ENCODE assay signal across 15 cellular contexts in the genomic region with DNA sequence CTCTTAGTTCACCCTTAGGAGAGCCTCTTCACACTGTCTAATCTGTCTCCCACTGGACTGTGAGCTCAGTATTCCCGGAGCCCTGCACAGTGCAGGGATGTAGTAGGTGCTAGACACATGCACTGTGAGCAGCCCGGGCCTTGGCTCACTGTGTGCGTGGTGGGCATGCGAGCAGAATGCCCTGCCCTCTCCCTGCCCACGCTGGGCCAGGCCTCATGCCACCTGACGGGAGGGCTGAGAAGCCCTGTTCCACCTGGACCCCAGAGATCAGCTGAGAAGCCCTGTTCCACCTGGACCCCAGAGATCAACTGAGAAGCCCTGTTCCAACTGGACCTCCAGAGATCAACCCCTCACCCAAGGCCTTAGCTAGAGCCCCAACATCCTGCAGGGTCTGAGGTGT. TPM values are rescaled to one million over a fixed set of nuclear protein-coding genes. Genes with fewer than 3 reads are reported as not detected.
DNase-seq lines count a peak whose midpoint lies in the region; ATAC-seq and TF ChIP-seq lines count a peak whose summit lies in the region.
"Had no signal": no experiment of that assay in that cellular context is flagged by ENCODE, and none has a peak within 500 bp of the region (broad histone marks: within the 10 kb centered on the region; RNA-seq: fewer than 3 reads in every experiment).

No MANE protein-coding gene starts in this region.

- peak overlapping the region; percentile 55 for H3K4me3 Mint-ChIP-seq in Calu3 (ENCODE audit: low read depth, unreplicated experiment)
- H3K4me3 Mint-ChIP-seq: B cell; CD4-positive, alpha-beta T cell had no signal

- H3K9me3 Mint-ChIP-seq in Calu3 (ENCODE audit: low read depth, unreplicated experiment), result no peaks in the 10 kb centered on the region
- H3K9me3 Mint-ChIP-seq: CD4-positive, alpha-beta T cell had no signal

- no peaks in the 10 kb centered on the region for H4K20me1 ChIP-seq in PC-9 (ENCODE audit: insufficient read depth)

- H3K27me3 ChIP-seq in H7 (ENCODE audit: control insufficient read depth, insufficient read depth, low read length) (no peaks in the 10 kb centered on the region), PC-9 (ENCODE audit: insufficient read depth, low read depth) (no peaks in the 10 kb centered on the region), spleen (replicated peaks in 1 of 7) (no peaks in the 10 kb centered on the region)

- no peak overlapping the region for H3K4me3 ChIP-seq in H7 (ENCODE audit: insufficient read depth, low read depth, low read length)
- no peak overlapping the region for H3K4me3 ChIP-seq in PC-9
- H3K4me3 ChIP-seq in spleen, result no peak overlapping the region
- H3K4me3 ChIP-seq: GM12878 had no signal

- H3K36me3 Mint-ChIP-seq in Calu3 (ENCODE audit: insufficient read depth, unreplicated experiment), result peaks cover 5% of the 10 kb centered on the region

- peaks cover 4% of the 10 kb centered on the region; the same call in 1 of the 2 replicates for H3F3A ChIP-seq in PC-9 (ENCODE audit: insufficient read depth, low read depth)

- WGBS in spleen, 5 donors, result 60 to 100% (median 96%) methylated on average over 1 to 6 of the region's 6 CpGs

- no peak for TF ChIP-seq CTCF in Calu3 (IDR thresholded peaks at IDR 0.05; ENCODE audit: unreplicated experiment)
- no peak for TF ChIP-seq CTCF in PC-9 (conservative IDR thresholded peaks at IDR 0.05)
- TF ChIP-seq CTCF in spleen (IDR thresholded peaks at IDR 0.05 in 8 of 11, conservative IDR thresholded peaks at IDR 0.05 in 3 of 11), result no peak
- TF ChIP-seq CTCF in GM13977 (IDR thresholded peaks at IDR 0.05; ENCODE audit: extremely low read depth, insufficient read depth, missing control alignments), result no peak

- peak overlapping the region; percentile 34 for H3K4me2 ChIP-seq in PC-9

- H3K27ac ChIP-seq in PC-9, result no peak overlapping the region
- no peak overlapping the region for H3K27ac ChIP-seq in spleen

- no peak for TF ChIP-seq POLR2A in spleen (IDR thresholded peaks at IDR 0.05)

- H3K4me1 Mint-ChIP-seq in Calu3 (ENCODE audit: low read depth, unreplicated experiment), result peaks cover 14% of the 10 kb centered on the region

- H3K27ac Mint-ChIP-seq in Calu3 (ENCODE audit: unreplicated experiment), result no peak overlapping the region
- H3K27ac Mint-ChIP-seq: B cell; CD4-positive, alpha-beta T cell had no signal

- no peak for ATAC-seq in HG03159 (IDR thresholded peaks at IDR 0.05; ENCODE audit: unreplicated experiment)
- ATAC-seq: GM12878 had no signal

- no peak overlapping the region for H2AFZ ChIP-seq in PC-9

- H3K9me3 ChIP-seq in PC-9 (ENCODE audit: insufficient read depth, low read depth), result no peaks in the 10 kb centered on the region
- H3K9me3 ChIP-seq in spleen, result no peaks in the 10 kb centered on the region

- no peak for DNase-seq in Calu3
- DNase-seq in H7, result peak; percentile 29
- no peak for DNase-seq in PC-9
- DNase-seq in spleen, result peak; percentile 43
- DNase-seq in GM13977 (ENCODE audit: low spot score), result no peak
- DNase-seq in NCI-H2081 treated with DMSO at 0.1 percent for 48 hours (lab: John Stamatoyannopoulos, UW), result no peak
- DNase-seq: C1 segment of cervical spinal cord; CD4-positive, alpha-beta T cell; DMS79; HCEC 1CT had no signal

- CTCF ChIA-PET in Calu3 (lab: Charles Lee) (interaction anchor here (0.7 to 1.5 kb wide), 4 partner anchors 11 to 785 kb away, joined by 3 to 5 read pairs (median 3); a partner anchor contains a TSS), PC-9 (lab: Charles Lee) (interaction anchor here (0.5 to 1.7 kb wide), 4 partner anchors 34 to 176 kb away, joined by 6 to 12 read pairs (median 6); no protein-coding TSS in a partner anchor)

- in situ Hi-C loops in GM13977 (cut with MboI; ENCODE audit: low pct_unique_long_range_greater_than_20kb, low sequenced_read_pairs, unreplicated experiment), result no loop called here

- H3K9me2 ChIP-seq in PC-9 (ENCODE audit: insufficient read depth), result no peaks in the 10 kb centered on the region

- no peaks in the 10 kb centered on the region for H3K79me2 ChIP-seq in PC-9 (ENCODE audit: low read depth)

- intact Hi-C loops in Calu3 (cut with micrococcal nuclease; ENCODE audit: unreplicated experiment), result no loop called here
- intact Hi-C loops in PC-9 (cut with micrococcal nuclease; ENCODE audit: unreplicated experiment), result no loop called here
- intact Hi-C loops in spleen (cut with DNase I; ENCODE audit: low total_unique reads), result no loop called here

- BruUV-seq in Calu3 (replicated peaks; lab: Mats Ljungman, UMichigan) (no TSS peak), PC-9 (replicated peaks; lab: Mats Ljungman, UMichigan) (no TSS peak)

- H3K36me3 ChIP-seq in H7 (replicated peaks; ENCODE audit: control insufficient read depth, insufficient read depth, low read length) (no peaks in the 10 kb centered on the region; the same call in 1 of the 2 replicates), PC-9 (ENCODE audit: low read depth) (no peaks in the 10 kb centered on the region), spleen (peaks cover 0 to 1% (median 0%) of the 10 kb centered on the region in 6 donors)

- peaks cover 8% of the 10 kb centered on the region for H3K4me1 ChIP-seq in PC-9 (replicated peaks; ENCODE audit: insufficient read depth)
- H3K4me1 ChIP-seq in spleen, result peaks cover 0 to 43% (median 19%) of the 10 kb centered on the region in 6 donors

- H3K27me3 Mint-ChIP-seq in Calu3 (ENCODE audit: unreplicated experiment), result no peaks in the 10 kb centered on the region
- H3K27me3 Mint-ChIP-seq: B cell; CD4-positive, alpha-beta T cell had no signal

- POLR2A ChIA-PET in PC-9 (lab: Charles Lee; ENCODE audit: unreplicated experiment), result no interaction called here

RNA-seq across cellular contexts. Expression of a gene that starts 10.9 kb away (rescaled TPM):
- total RNA-seq in Calu3 (2022) (16.4 and 18.5 TPM in 2 replicates), PC-9 (2021) (3.4 and 4.2 TPM in 2 replicates), spleen (10 to 100 TPM in 1 of 7 donors, 1 to 10 TPM in 6; 1.7 to 15.7 (median 5.7) TPM)
- 5.4 and 12.4 TPM in 2 replicates for total RNA-seq in H7 (2014; rRNA removed; shearing (Covaris generic))
- 1 to 10 TPM; 3.3 to 4.6 (median 4.6) TPM for polyA plus RNA-seq in spleen

RNA-seq across cellular contexts. Expression of a gene that starts 30.4 kb away (rescaled TPM):
- 84.2 and 89.1 TPM in 2 replicates for total RNA-seq in Calu3 (2022)
- total RNA-seq in H7 (2014; rRNA removed; shearing (Covaris generic)), result 71.0 and 76.7 TPM in 2 replicates
- 309 and 320 TPM in 2 replicates for total RNA-seq in PC-9 (2021)
- 10 to 100 TPM; 70.9 to 80.0 (median 78.6) TPM for total RNA-seq in spleen
- polyA plus RNA-seq in spleen, result 10 to 100 TPM; 33.1 to 48.5 (median 33.4) TPM

RNA-seq across cellular contexts. Expression of a gene that starts 36.2 kb away (rescaled TPM):
- total RNA-seq in Calu3 (2022) (not detected in 2 replicates), PC-9 (2021) (not detected in 2 replicates), spleen (under 1 TPM in 2 of 7 donors, not detected in 5; 0.41 to 0.43 TPM)
- not detected in 2 replicates for total RNA-seq in H7 (2014; rRNA removed; shearing (Covaris generic))
- polyA plus RNA-seq in spleen, result under 1 TPM in 2 of 3 donors, not detected in 1; 0.06 to 0.09 TPM
- total RNA-seq: G401, H1 had no signal

RNA-seq across cellular contexts. Expression of a gene that starts 43.3 kb away (rescaled TPM):
- 1.2 and 2.1 TPM in 2 replicates for total RNA-seq in Calu3 (2022)
- total RNA-seq in H7 (2014; rRNA removed; shearing (Covaris generic)), result 4.6 and 6.9 TPM in 2 replicates
- 8.9 and 11.7 TPM in 2 replicates for total RNA-seq in PC-9 (2021)
- total RNA-seq in spleen, result 1 to 10 TPM; 2.2 to 7.7 (median 2.7) TPM
- polyA plus RNA-seq in spleen, result 1 to 10 TPM in 2 of 3 donors, under 1 TPM in 1; 0.87 to 6.2 (median 2.7) TPM

Comparison
In these comparisons a context has a peak if more than half of its experiments do, and no peak if none do; other contexts are left out.
1. DNase-seq: peak in H7 (single experiment) and spleen (single experiment); none in Calu3 (single experiment), PC-9 (0 of 2), GM13977 (single experiment) and NCI-H2081 treated with DMSO at 0.1 percent for 48 hours (single experiment).